Comparison of ENCODE assay signal across 11 cellular contexts in genomic region chr1:54980046-54980527, GRCh38. TPM values are rescaled to one million over a fixed set of nuclear protein-coding genes. Genes with fewer than 3 reads are reported as not detected.
A peak's percentile ranks its signal among the peaks of the same experiment; 100 is the strongest.
DNase-seq lines count a peak whose midpoint lies in the region; ATAC-seq and TF ChIP-seq lines count a peak whose summit lies in the region.
"Had no signal": no experiment of that assay in that cellular context is flagged by ENCODE, and none has a peak within 500 bp of the region (broad histone marks: within the 10 kb centered on the region; RNA-seq: fewer than 3 reads in every experiment).

No MANE protein-coding gene starts in this region.

- no peak overlapping the region for H2AFZ ChIP-seq in osteoblast (ENCODE audit: low read length)

- POLR2A ChIA-PET in AG04449 (lab: Yijun Ruan, JAX) (no interaction called here), RWPE1 (lab: Yijun Ruan, JAX; ENCODE audit: low non-redundant PET) (no interaction called here)

- H3K79me2 ChIP-seq in osteoblast (ENCODE audit: insufficient read depth, low read length), result no peaks in the 10 kb centered on the region

- H3K4me2 ChIP-seq in osteoblast (ENCODE audit: insufficient read depth, low read length), result peak overlapping the region; percentile 51
- H3K4me2 ChIP-seq: BLaER1 had no signal

- no peak for TF ChIP-seq CTCF in AG04449 (IDR thresholded peaks at IDR 0.05; ENCODE audit: insufficient read depth, low read length, missing control alignments)
- no peak for TF ChIP-seq CTCF in RWPE1 (conservative IDR thresholded peaks at IDR 0.05; ENCODE audit: low read depth)
- no peak for TF ChIP-seq CTCF in fibroblast of villous mesenchyme (IDR thresholded peaks at IDR 0.05; ENCODE audit: insufficient read depth, low read depth, low read length)
- no peak for TF ChIP-seq CTCF in osteoblast (IDR thresholded peaks at IDR 0.05; ENCODE audit: extremely low read depth, low read depth, low read length)

- DNase-seq in AG04449 (ENCODE audit: low read depth, low spot score) (no peak), RWPE1 (ENCODE audit: low spot score) (no peak), fibroblast of villous mesenchyme (ENCODE audit: low read depth) (no peak), osteoblast (ENCODE audit: insufficient read length, low spot score, missing footprints) (peak; percentile 47), cerebellar cortex (ENCODE audit: low spot score) (no peak), NCI-H774 (lab: John Stamatoyannopoulos, UW) (no peak), putamen (ENCODE audit: low spot score) (no peak)
- DNase-seq: NCI-H524 had no signal

- no peaks in the 10 kb centered on the region for H4K20me1 ChIP-seq in osteoblast (ENCODE audit: insufficient read depth, low read length)
- H4K20me1 ChIP-seq: BLaER1 had no signal

- H3K9me3 ChIP-seq in osteoblast (ENCODE audit: low read depth, low read length), result no peaks in the 10 kb centered on the region
- H3K9me3 ChIP-seq: BLaER1 had no signal

- H3K4me3 ChIP-seq in AG04449 (ENCODE audit: low read depth, low read length), result peak overlapping the region; percentile 29
- peak overlapping the region; percentile 25 for H3K4me3 ChIP-seq in fibroblast of villous mesenchyme (ENCODE audit: low read depth, low read length)
- peak overlapping the region; percentile 48 for H3K4me3 ChIP-seq in osteoblast (ENCODE audit: insufficient read depth, low read length)
- H3K4me3 ChIP-seq: BLaER1 had no signal

- H3K4me1 ChIP-seq in osteoblast (ENCODE audit: insufficient read depth, low read length), result peaks cover 3% of the 10 kb centered on the region
- H3K4me1 ChIP-seq: BLaER1 had no signal

- CTCF ChIA-PET in AG04449 (lab: Yijun Ruan, JAX) (no interaction called here), RWPE1 (lab: Yijun Ruan, JAX) (interaction anchor here (0.5 to 0.6 kb wide), 2 partner anchors 10 to 16 kb away, joined by 3 to 4 read pairs; no protein-coding TSS in a partner anchor)

- H3K27me3 ChIP-seq in osteoblast (ENCODE audit: insufficient read depth, low read length), result peaks cover 72% of the 10 kb centered on the region

- H3K36me3 ChIP-seq in osteoblast (ENCODE audit: insufficient read depth, low read length), result no peaks in the 10 kb centered on the region
- H3K36me3 ChIP-seq: BLaER1 had no signal

- H3K27ac ChIP-seq in RWPE1, result peak overlapping the region; percentile 11; the same call in 1 of the 2 replicates
- no peak overlapping the region for H3K27ac ChIP-seq in osteoblast (ENCODE audit: low read depth, low read length)
- H3K27ac ChIP-seq: BLaER1 had no signal

- no peak for ATAC-seq in GM21423 (IDR thresholded peaks at IDR 0.05; ENCODE audit: unreplicated experiment)

RNA-seq across cellular contexts. Expression of gene TMEM61, which starts 0.3 kb away (rescaled TPM):
- not detected in 2 replicates for total RNA-seq in fibroblast of villous mesenchyme
- total RNA-seq in osteoblast, result not detected in 2 replicates
- total RNA-seq: mononuclear cell had no signal

RNA-seq across cellular contexts. Expression of gene BSND, which starts 18.6 kb away (rescaled TPM):
- not detected in 2 replicates for total RNA-seq in fibroblast of villous mesenchyme
- total RNA-seq in osteoblast, result not detected in 2 replicates
- total RNA-seq: mononuclear cell had no signal

RNA-seq across cellular contexts. Expression of gene PCSK9, which starts 59.3 kb away (rescaled TPM):
- total RNA-seq in fibroblast of villous mesenchyme, result 2.6 and 9.1 TPM in 2 replicates
- total RNA-seq in osteoblast, result 3.5 and 6.5 TPM in 2 replicates
- total RNA-seq: mononuclear cell had no signal
